10 cellular contexts compared by ENCODE assay signal in genomic region chr10:74888947-74889661, GRCh38.
DNase-seq lines count a peak whose midpoint lies in the region; ATAC-seq and TF ChIP-seq lines count a peak whose summit lies in the region.
"Had no signal": no experiment of that assay in that cellular context is flagged by ENCODE, and none has a peak within 500 bp of the region (broad histone marks: within the 10 kb centered on the region; RNA-seq: fewer than 3 reads in every experiment).

No MANE protein-coding gene starts in this region.

- CTCF ChIA-PET in activated naive CD4-positive, alpha-beta T cell treated with anti-CD3 and anti-CD28 coated beads for 36 hours (lab: Charles Lee) = interaction anchor here (1.1 to 1.6 kb wide), 2 partner anchors 8 to 131 kb away, joined by 3 to 6 read pairs; no protein-coding TSS in a partner anchor

- TF ChIP-seq CTCF in fibroblast of villous mesenchyme (IDR thresholded peaks at IDR 0.05; ENCODE audit: insufficient read depth, low read depth, low read length) = peak; percentile 12

- no peak overlapping the region for H3K27ac Mint-ChIP-seq in activated naive CD4-positive, alpha-beta T cell treated with anti-CD3 and anti-CD28 coated beads for 36 hours

- H3K36me3 Mint-ChIP-seq in activated naive CD4-positive, alpha-beta T cell treated with anti-CD3 and anti-CD28 coated beads for 36 hours (ENCODE audit: low read depth) = no peaks in the 10 kb centered on the region

- H3K4me3 ChIP-seq in fibroblast of villous mesenchyme (ENCODE audit: low read depth, low read length) = no peak overlapping the region
- H3K4me3 ChIP-seq: thoracic aorta had no signal

- ATAC-seq in sciatic nerve (peak; percentile 42), GM21576 (IDR thresholded peaks at IDR 0.05; ENCODE audit: unreplicated experiment) (no peak), GM19324 (IDR thresholded peaks at IDR 0.05; ENCODE audit: low FRiP score, unreplicated experiment) (no peak)

- no peak overlapping the region for H3K4me3 Mint-ChIP-seq in activated naive CD4-positive, alpha-beta T cell treated with anti-CD3 and anti-CD28 coated beads for 36 hours

- H3K27me3 Mint-ChIP-seq in activated naive CD4-positive, alpha-beta T cell treated with anti-CD3 and anti-CD28 coated beads for 36 hours (ENCODE audit: low read depth) = no peaks in the 10 kb centered on the region

- H3K4me1 Mint-ChIP-seq in activated naive CD4-positive, alpha-beta T cell treated with anti-CD3 and anti-CD28 coated beads for 36 hours (ENCODE audit: low read depth) = peaks cover 32% of the 10 kb centered on the region

- intact Hi-C loops in activated naive CD4-positive, alpha-beta T cell treated with anti-CD3 and anti-CD28 coated beads for 36 hours (cut with micrococcal nuclease) = loop anchor here (1.0 to 5.0 kb wide), 2 partner anchors 130 to 213 kb away; no protein-coding TSS in a partner anchor
- intact Hi-C loops in sciatic nerve (cut with DNase I) = no loop called here

- no peaks in the 10 kb centered on the region for H3K9me3 Mint-ChIP-seq in activated naive CD4-positive, alpha-beta T cell treated with anti-CD3 and anti-CD28 coated beads for 36 hours

- DNase-seq in activated naive CD4-positive, alpha-beta T cell treated with anti-CD3 and anti-CD28 coated beads for 36 hours = peak; percentile 38
- no peak for DNase-seq in activated naive CD4-positive, alpha-beta T cell treated with anti-CD3 and anti-CD28 coated beads, Interleukin-2, amount 50 U/mL, for 16 hours
- peak; percentile 11 for DNase-seq in NCI-H460 (ENCODE audit: extremely low read depth, low read depth)
- DNase-seq in fibroblast of villous mesenchyme (ENCODE audit: low read depth) = no peak
- no peak for DNase-seq in sciatic nerve (ENCODE audit: low spot score)
- no peak for DNase-seq in T-helper 9 cell
- DNase-seq: NCI-H1105 treated with DMSO at 0.1 percent for 48 hours had no signal

Comparison
In these comparisons a context has a peak if more than half of its experiments do, and no peak if none do; other contexts are left out.
1. DNase-seq: peak in activated naive CD4-positive, alpha-beta T cell treated with anti-CD3 and anti-CD28 coated beads for 36 hours (single experiment) and NCI-H460 (single experiment); none in activated naive CD4-positive, alpha-beta T cell treated with anti-CD3 and anti-CD28 coated beads, Interleukin-2, amount 50 U/mL, for 16 hours (single experiment), fibroblast of villous mesenchyme (single experiment), sciatic nerve (single experiment) and T-helper 9 cell (single experiment).